In genomic region chr17:12712941-12713340, GRCh38 we compare ENCODE assay signal across 17 cellular contexts. TPM values are rescaled to one million over a fixed set of nuclear protein-coding genes. Genes with fewer than 3 reads are reported as not detected.
"Had no signal": no experiment of that assay in that cellular context is flagged by ENCODE, and none has a peak within 500 bp of the region (broad histone marks: within the 10 kb centered on the region; RNA-seq: fewer than 3 reads in every experiment).

No MANE protein-coding gene starts in this region.

- H3K27me3 Mint-ChIP-seq: activated CD4-positive, alpha-beta memory T cell treated with anti-CD3 and anti-CD28 coated beads for 36 hours; activated naive CD8-positive, alpha-beta T cell treated with anti-CD3 and anti-CD28 coated beads, Interleukin-2, amount 10 ng/mL, durations not matched to agents 7 days and 5 days; T-cell had no signal

- ATAC-seq: activated T-cell treated with anti-CD3 and anti-CD28 coated beads, Interleukin-2, amount 50 U/mL, for 72 hours; left lobe of liver; T-cell had no signal

- H3K27me3 ChIP-seq: ovary, testis had no signal

- DNase-seq: activated CD4-positive, alpha-beta memory T cell treated with anti-CD3 and anti-CD28 coated beads for 36 hours; activated CD4-positive, alpha-beta T cell treated with anti-CD3 and anti-CD28 coated beads for 1 hour; activated naive CD8-positive, alpha-beta T cell treated with anti-CD3 and anti-CD28 coated beads, Interleukin-2, amount 10 ng/mL, durations not matched to agents 7 days and 5 days; activated T-cell treated with anti-CD3 and anti-CD28 coated beads, Interleukin-2, amount 50 U/mL, for 72 hours; caudate nucleus; effector memory CD4-positive, alpha-beta T cell; foreskin fibroblast; ovary; stimulated activated CD4-positive, alpha-beta T cell treated with anti-CD3 and anti-CD28 coated beads, Interleukin-2, amount 100 ng/mL, for 24 hours; stimulated activated naive CD4-positive, alpha-beta T cell treated with Interleukin-2 at 50 U/mL for 16 hours; T-cell; T1000; testis had no signal

- H3K4me1 Mint-ChIP-seq: activated naive CD8-positive, alpha-beta T cell treated with anti-CD3 and anti-CD28 coated beads, Interleukin-2, amount 10 ng/mL, durations not matched to agents 7 days and 5 days; T-cell had no signal

- H3K36me3 ChIP-seq: ovary had no signal

- H3K4me3 Mint-ChIP-seq: activated CD4-positive, alpha-beta memory T cell treated with anti-CD3 and anti-CD28 coated beads for 36 hours; activated naive CD8-positive, alpha-beta T cell treated with anti-CD3 and anti-CD28 coated beads, Interleukin-2, amount 10 ng/mL, durations not matched to agents 7 days and 5 days; activated T-cell treated with anti-CD3 and anti-CD28 coated beads, Interleukin-2, amount 50 U/mL, for 72 hours; T-cell had no signal

- H3K4me1 ChIP-seq: testis had no signal

- H3K36me3 Mint-ChIP-seq: activated CD4-positive, alpha-beta memory T cell treated with anti-CD3 and anti-CD28 coated beads for 36 hours; activated naive CD8-positive, alpha-beta T cell treated with anti-CD3 and anti-CD28 coated beads, Interleukin-2, amount 10 ng/mL, durations not matched to agents 7 days and 5 days; T-cell had no signal

- H3K4me3 ChIP-seq: ovary, SK-N-MC, testis had no signal

- H3K27ac Mint-ChIP-seq: activated CD4-positive, alpha-beta memory T cell treated with anti-CD3 and anti-CD28 coated beads for 36 hours; activated naive CD8-positive, alpha-beta T cell treated with anti-CD3 and anti-CD28 coated beads, Interleukin-2, amount 10 ng/mL, durations not matched to agents 7 days and 5 days; activated T-cell treated with anti-CD3 and anti-CD28 coated beads, Interleukin-2, amount 50 U/mL, for 72 hours; T-cell had no signal

- H3K9me3 ChIP-seq: ovary, testis had no signal

- H3K27ac ChIP-seq: epithelial cell of prostate, ovary, SK-N-MC had no signal

RNA-seq across cellular contexts. Expression of gene MYOCD, which starts 47.3 kb away (rescaled TPM):
- total RNA-seq: activated CD4-positive, alpha-beta memory T cell treated with anti-CD3 and anti-CD28 coated beads for 36 hours; activated naive CD8-positive, alpha-beta T cell treated with anti-CD3 and anti-CD28 coated beads, Interleukin-2, amount 10 ng/mL, durations not matched to agents 7 days and 5 days; activated T-cell treated with anti-CD3 and anti-CD28 coated beads, Interleukin-2, amount 50 U/mL, for 72 hours; T-cell had no signal
- polyA plus RNA-seq: neural cell had no signal
